ENCODE assay signal across 8 cellular contexts in genomic region chr17:43171761-43172487, GRCh38. TPM values are rescaled to one million over a fixed set of nuclear protein-coding genes. Genes with fewer than 3 reads are reported as not detected.
DNase-seq lines count a peak whose midpoint lies in the region; ATAC-seq and TF ChIP-seq lines count a peak whose summit lies in the region.

No MANE protein-coding gene starts in this region.

- peak in 1 of 2 donors; percentile 16 for ATAC-seq in upper lobe of left lung (ENCODE audit: low FRiP score in 2 of 2)
- ATAC-seq in HG03565 (IDR thresholded peaks at IDR 0.05; ENCODE audit: unreplicated experiment), result no peak
- no peak for ATAC-seq in GM21423 (IDR thresholded peaks at IDR 0.05; ENCODE audit: unreplicated experiment)

- intact Hi-C loops in dendritic cell treated with granulocyte-macrophage colony-stimulating factor and Interleukin-4, amounts not matched to agents 40 ng/mL and 50 ng/mL, for 4 days (cut with micrococcal nuclease), result loop anchor here (1.0 kb wide), 1 partner anchor 40 kb away; no protein-coding TSS in a partner anchor

- TF ChIP-seq POLR2A in upper lobe of left lung (IDR thresholded peaks at IDR 0.05), result no peak

- H3K9me3 ChIP-seq in HUES6 (ENCODE audit: control insufficient read depth, insufficient read depth, low read depth, low read length) (no peaks in the 10 kb centered on the region), upper lobe of left lung (no peaks in the 10 kb centered on the region)

- H3K27me3 ChIP-seq in HUES6 (ENCODE audit: control insufficient read depth, insufficient read depth, low read length) (no peaks in the 10 kb centered on the region), upper lobe of left lung (no peaks in the 10 kb centered on the region)

- peak overlapping the region; percentile 86 for H3K4me3 ChIP-seq in HUES6 (ENCODE audit: low read depth, low read length)
- peak overlapping the region; percentile 62 to 86 (median 76) for H3K4me3 ChIP-seq in upper lobe of left lung

- H3K36me3 ChIP-seq in HUES6 (ENCODE audit: control insufficient read depth, insufficient read depth, low read length) (peaks cover 14% of the 10 kb centered on the region), upper lobe of left lung (peaks cover 7 to 14% (median 11%) of the 10 kb centered on the region in 4 donors)

- H3K4me3 Mint-ChIP-seq in dendritic cell treated with granulocyte-macrophage colony-stimulating factor and Interleukin-4, amounts not matched to agents 40 ng/mL and 50 ng/mL, for 4 days, result peak overlapping the region; percentile 66

- H3K27ac Mint-ChIP-seq in dendritic cell treated with granulocyte-macrophage colony-stimulating factor and Interleukin-4, amounts not matched to agents 40 ng/mL and 50 ng/mL, for 4 days, result no peak overlapping the region

- H3K27ac ChIP-seq in HUES6 (ENCODE audit: low read depth, low read length), result no peak overlapping the region
- H3K27ac ChIP-seq in upper lobe of left lung, result peak overlapping the region; percentile 91 to 98 (median 96)

- 10 to 12% methylated on average over 7 of the region's 7 CpGs for WGBS in upper lobe of left lung, 2 donors

- H3K4me1 ChIP-seq in HUES6 (ENCODE audit: control insufficient read depth, insufficient read depth, low read length) (peaks cover 8% of the 10 kb centered on the region), upper lobe of left lung (peaks cover 48 to 67% (median 58%) of the 10 kb centered on the region in 4 donors)

- no peaks in the 10 kb centered on the region for H3K27me3 Mint-ChIP-seq in dendritic cell treated with granulocyte-macrophage colony-stimulating factor and Interleukin-4, amounts not matched to agents 40 ng/mL and 50 ng/mL, for 4 days

- H3K36me3 Mint-ChIP-seq in dendritic cell treated with granulocyte-macrophage colony-stimulating factor and Interleukin-4, amounts not matched to agents 40 ng/mL and 50 ng/mL, for 4 days (ENCODE audit: low read depth), result peaks cover 23% of the 10 kb centered on the region

- H3K9ac ChIP-seq in HUES6 (ENCODE audit: low read length), result peak overlapping the region; percentile 83

- peaks cover 28% of the 10 kb centered on the region for H3K4me1 Mint-ChIP-seq in dendritic cell treated with granulocyte-macrophage colony-stimulating factor and Interleukin-4, amounts not matched to agents 40 ng/mL and 50 ng/mL, for 4 days (ENCODE audit: low read depth)

- no peak for TF ChIP-seq EP300 in upper lobe of left lung (IDR thresholded peaks at IDR 0.05)

- H3K9me3 Mint-ChIP-seq in dendritic cell treated with granulocyte-macrophage colony-stimulating factor and Interleukin-4, amounts not matched to agents 40 ng/mL and 50 ng/mL, for 4 days, result no peaks in the 10 kb centered on the region

- peak in 2 of 6 experiments; percentile 19 to 21 for TF ChIP-seq CTCF in upper lobe of left lung (IDR thresholded peaks at IDR 0.05)

- peak; percentile 31 for DNase-seq in DMS79 (lab: John Stamatoyannopoulos, UW)
- peak; percentile 30 for DNase-seq in SIG-M5 (lab: John Stamatoyannopoulos, UW)
- DNase-seq in medulla oblongata (ENCODE audit: extremely low spot score), result peak; percentile 80
- peak in 1 of 2 donors; percentile 54 for DNase-seq in upper lobe of left lung

RNA-seq across cellular contexts. Expression of gene NBR1, which starts 0.9 kb away (rescaled TPM):
- 10 to 100 TPM; 52.4 to 95.5 (median 76.5) TPM for total RNA-seq in upper lobe of left lung

RNA-seq across cellular contexts. Expression of gene TMEM106A, which starts 39.8 kb away (rescaled TPM):
- total RNA-seq in upper lobe of left lung, result 10 to 100 TPM in 4 of 6 donors, 1 to 10 TPM in 2; 5.8 to 68.1 (median 16.9) TPM

RNA-seq across cellular contexts. Expression of gene BRCA1, which starts 46.8 kb away (rescaled TPM):
- 10 to 100 TPM in 3 of 6 donors, 1 to 10 TPM in 3; 4.3 to 15.7 (median 8.0) TPM for total RNA-seq in upper lobe of left lung

RNA-seq across cellular contexts. Expression of gene CCDC200, which starts 56.5 kb away (rescaled TPM):
- total RNA-seq in upper lobe of left lung, result 1 to 10 TPM in 1 of 6 donors, not detected in 5; 8.4 TPM
